Comparison of ENCODE assay signal across 12 cellular contexts in genomic region chr1:19457555-19457954, GRCh38. TPM values are rescaled to one million over a fixed set of nuclear protein-coding genes. Genes with fewer than 3 reads are reported as not detected.
DNase-seq lines count a peak whose midpoint lies in the region; ATAC-seq and TF ChIP-seq lines count a peak whose summit lies in the region.
"Had no signal": no experiment of that assay in that cellular context is flagged by ENCODE, and none has a peak within 500 bp of the region (broad histone marks: within the 10 kb centered on the region; RNA-seq: fewer than 3 reads in every experiment).

No MANE protein-coding gene starts in this region.

- H3K27me3 ChIP-seq in left lung: no peaks in the 10 kb centered on the region
- H3K27me3 ChIP-seq in stomach smooth muscle (ENCODE audit: control insufficient read depth in 1 of 2, insufficient read depth in 2 of 2, low read length in 2 of 2): no peaks in the 10 kb centered on the region

- no peak overlapping the region for H3K9ac ChIP-seq in stomach smooth muscle (ENCODE audit: low read length in 2 of 2)

- peak overlapping the region; percentile 82 for H3K27ac Mint-ChIP-seq in activated CD8-positive, alpha-beta T cell treated with anti-CD3 and anti-CD28 coated beads for 36 hours
- no peak overlapping the region for H3K27ac Mint-ChIP-seq in activated CD8-positive, alpha-beta T cell treated with anti-CD3 and anti-CD28 coated beads, Interleukin-2, amount 10 ng/mL, durations not matched to agents 7 days and 5 days
- peak overlapping the region; percentile 76 for H3K27ac Mint-ChIP-seq in activated naive CD8-positive, alpha-beta T cell treated with anti-CD3 and anti-CD28 coated beads, Interleukin-2, amount 50 U/mL, for 24 hours
- no peak overlapping the region for H3K27ac Mint-ChIP-seq in Calu3 (ENCODE audit: unreplicated experiment)

- ATAC-seq in activated CD8-positive, alpha-beta T cell treated with anti-CD3 and anti-CD28 coated beads for 36 hours: no peak
- no peak for ATAC-seq in activated CD8-positive, alpha-beta T cell treated with anti-CD3 and anti-CD28 coated beads, Interleukin-2, amount 10 ng/mL, durations not matched to agents 7 days and 5 days
- ATAC-seq in activated naive CD8-positive, alpha-beta T cell treated with anti-CD3 and anti-CD28 coated beads, Interleukin-2, amount 50 U/mL, for 24 hours: no peak
- ATAC-seq in left lung (peak; percentile 16), HG03432 (IDR thresholded peaks at IDR 0.05; ENCODE audit: unreplicated experiment) (no peak)

- no peak for DNase-seq in activated CD8-positive, alpha-beta T cell treated with anti-CD3 and anti-CD28 coated beads for 36 hours
- no peak for DNase-seq in activated CD8-positive, alpha-beta T cell treated with anti-CD3 and anti-CD28 coated beads, Interleukin-2, amount 10 ng/mL, durations not matched to agents 7 days and 5 days
- no peak for DNase-seq in activated naive CD8-positive, alpha-beta T cell treated with anti-CD3 and anti-CD28 coated beads, Interleukin-2, amount 50 U/mL, for 24 hours
- DNase-seq in left lung (no peak), Calu3 (no peak), hepatic stellate cell (ENCODE audit: low spot score) (no peak)
- DNase-seq: activated CD4-positive, CD25-positive, alpha-beta regulatory T cell treated with anti-CD3 and anti-CD28 coated beads, Interleukin-2, amount 50 U/mL, for 72 hours; NCI-H446 treated with DMSO at 0.1 percent for 48 hours; posterior cingulate gyrus had no signal

- no peak overlapping the region for H3K4me3 ChIP-seq in left lung
- H3K4me3 ChIP-seq in stomach smooth muscle (ENCODE audit: low read length in 2 of 2): no peak overlapping the region
- H3K4me3 ChIP-seq: HAP-1 had no signal

- TF ChIP-seq CTCF in activated CD8-positive, alpha-beta T cell treated with anti-CD3 and anti-CD28 coated beads for 36 hours (IDR thresholded peaks at IDR 0.05): no peak
- no peak for TF ChIP-seq CTCF in left lung (IDR thresholded peaks at IDR 0.05)
- TF ChIP-seq CTCF in Calu3 (IDR thresholded peaks at IDR 0.05; ENCODE audit: unreplicated experiment): no peak

- H3K4me3 Mint-ChIP-seq in activated CD8-positive, alpha-beta T cell treated with anti-CD3 and anti-CD28 coated beads for 36 hours: no peak overlapping the region
- H3K4me3 Mint-ChIP-seq in activated CD8-positive, alpha-beta T cell treated with anti-CD3 and anti-CD28 coated beads, Interleukin-2, amount 10 ng/mL, durations not matched to agents 7 days and 5 days: no peak overlapping the region
- H3K4me3 Mint-ChIP-seq in activated naive CD8-positive, alpha-beta T cell treated with anti-CD3 and anti-CD28 coated beads, Interleukin-2, amount 50 U/mL, for 24 hours: no peak overlapping the region
- no peak overlapping the region for H3K4me3 Mint-ChIP-seq in Calu3 (ENCODE audit: low read depth, unreplicated experiment)

- no peaks in the 10 kb centered on the region for H3K27me3 Mint-ChIP-seq in activated CD8-positive, alpha-beta T cell treated with anti-CD3 and anti-CD28 coated beads for 36 hours
- no peaks in the 10 kb centered on the region for H3K27me3 Mint-ChIP-seq in activated CD8-positive, alpha-beta T cell treated with anti-CD3 and anti-CD28 coated beads, Interleukin-2, amount 10 ng/mL, durations not matched to agents 7 days and 5 days (ENCODE audit: low read depth)
- no peaks in the 10 kb centered on the region for H3K27me3 Mint-ChIP-seq in activated naive CD8-positive, alpha-beta T cell treated with anti-CD3 and anti-CD28 coated beads, Interleukin-2, amount 50 U/mL, for 24 hours
- H3K27me3 Mint-ChIP-seq in Calu3 (ENCODE audit: unreplicated experiment): no peaks in the 10 kb centered on the region

- H3K27ac ChIP-seq in left lung (peak overlapping the region; percentile 33 to 42), stomach smooth muscle (ENCODE audit: low read length) (peak overlapping the region; percentile 18)

- H3K4me1 ChIP-seq in left lung (peaks cover 46 to 96% of the 10 kb centered on the region in 2 donors), stomach smooth muscle (ENCODE audit: control insufficient read depth, insufficient read depth, low read length) (peaks cover 57% of the 10 kb centered on the region)

- POLR2A ChIA-PET in activated CD8-positive, alpha-beta T cell treated with anti-CD3 and anti-CD28 coated beads for 36 hours (lab: Charles Lee): interaction anchor here (1.4 kb wide), 1 partner anchor 9 kb away, joined by 7 read pairs; no protein-coding TSS in a partner anchor
- POLR2A ChIA-PET in activated CD8-positive, alpha-beta T cell treated with anti-CD3 and anti-CD28 coated beads, Interleukin-2, amount 10 ng/mL, durations not matched to agents 7 days and 5 days (lab: Charles Lee): no interaction called here

- CTCF ChIA-PET in activated CD8-positive, alpha-beta T cell treated with anti-CD3 and anti-CD28 coated beads for 36 hours (lab: Charles Lee): interaction anchor here (0.9 kb wide), 1 partner anchor 9 kb away, joined by 4 read pairs; no protein-coding TSS in a partner anchor
- CTCF ChIA-PET in activated CD8-positive, alpha-beta T cell treated with anti-CD3 and anti-CD28 coated beads, Interleukin-2, amount 10 ng/mL, durations not matched to agents 7 days and 5 days (lab: Charles Lee): interaction anchor here (1.0 to 1.3 kb wide), 2 partner anchors 15 to 125 kb away, joined by 3 to 4 read pairs; no protein-coding TSS in a partner anchor
- CTCF ChIA-PET in Calu3 (lab: Charles Lee): interaction anchor here (0.6 kb wide), 1 partner anchor 109 kb away, joined by 4 read pairs; no protein-coding TSS in a partner anchor

- no peaks in the 10 kb centered on the region for H3K9me3 Mint-ChIP-seq in activated CD8-positive, alpha-beta T cell treated with anti-CD3 and anti-CD28 coated beads for 36 hours
- H3K9me3 Mint-ChIP-seq in activated CD8-positive, alpha-beta T cell treated with anti-CD3 and anti-CD28 coated beads, Interleukin-2, amount 10 ng/mL, durations not matched to agents 7 days and 5 days (ENCODE audit: insufficient read depth): no peaks in the 10 kb centered on the region
- H3K9me3 Mint-ChIP-seq in activated naive CD8-positive, alpha-beta T cell treated with anti-CD3 and anti-CD28 coated beads, Interleukin-2, amount 50 U/mL, for 24 hours: no peaks in the 10 kb centered on the region
- no peaks in the 10 kb centered on the region for H3K9me3 Mint-ChIP-seq in Calu3 (ENCODE audit: low read depth, unreplicated experiment)

- intact Hi-C loops in activated CD8-positive, alpha-beta T cell treated with anti-CD3 and anti-CD28 coated beads for 36 hours (cut with micrococcal nuclease): no loop called here
- intact Hi-C loops in left lung (cut with DNase I) (no loop called here), Calu3 (cut with micrococcal nuclease; ENCODE audit: unreplicated experiment) (no loop called here)

- peaks cover 18% of the 10 kb centered on the region for H3K36me3 Mint-ChIP-seq in activated CD8-positive, alpha-beta T cell treated with anti-CD3 and anti-CD28 coated beads for 36 hours (ENCODE audit: low read depth)
- peaks cover 32% of the 10 kb centered on the region for H3K36me3 Mint-ChIP-seq in activated CD8-positive, alpha-beta T cell treated with anti-CD3 and anti-CD28 coated beads, Interleukin-2, amount 10 ng/mL, durations not matched to agents 7 days and 5 days (ENCODE audit: low read depth)
- H3K36me3 Mint-ChIP-seq in activated naive CD8-positive, alpha-beta T cell treated with anti-CD3 and anti-CD28 coated beads, Interleukin-2, amount 50 U/mL, for 24 hours (ENCODE audit: low read depth): peaks cover 12% of the 10 kb centered on the region
- no peaks in the 10 kb centered on the region for H3K36me3 Mint-ChIP-seq in Calu3 (ENCODE audit: insufficient read depth, unreplicated experiment)

- no TSS peak for BruUV-seq in Calu3 (replicated peaks; lab: Mats Ljungman, UMichigan)

- peaks cover 82% of the 10 kb centered on the region for H3K4me1 Mint-ChIP-seq in activated CD8-positive, alpha-beta T cell treated with anti-CD3 and anti-CD28 coated beads for 36 hours (ENCODE audit: low read depth)
- peaks cover 82% of the 10 kb centered on the region for H3K4me1 Mint-ChIP-seq in activated CD8-positive, alpha-beta T cell treated with anti-CD3 and anti-CD28 coated beads, Interleukin-2, amount 10 ng/mL, durations not matched to agents 7 days and 5 days (ENCODE audit: low read depth)
- H3K4me1 Mint-ChIP-seq in activated naive CD8-positive, alpha-beta T cell treated with anti-CD3 and anti-CD28 coated beads, Interleukin-2, amount 50 U/mL, for 24 hours: peaks cover 92% of the 10 kb centered on the region
- H3K4me1 Mint-ChIP-seq in Calu3 (ENCODE audit: low read depth, unreplicated experiment): peaks cover 8% of the 10 kb centered on the region

- H3K9me3 ChIP-seq in left lung: no peaks in the 10 kb centered on the region
- no peaks in the 10 kb centered on the region for H3K9me3 ChIP-seq in stomach smooth muscle (ENCODE audit: control insufficient read depth in 2 of 2, low read length in 2 of 2)
- H3K9me3 ChIP-seq: HAP-1 had no signal

- H3K36me3 ChIP-seq in left lung (no peaks in the 10 kb centered on the region), stomach smooth muscle (ENCODE audit: control insufficient read depth in 2 of 2, insufficient read depth in 2 of 2, low read length in 2 of 2) (peaks cover 0 to 4% of the 10 kb centered on the region in 2 donors)

RNA-seq across cellular contexts. Expression of gene CAPZB, which starts 27.8 kb away (rescaled TPM):
- total RNA-seq in activated CD8-positive, alpha-beta T cell treated with anti-CD3 and anti-CD28 coated beads for 36 hours: 100 to 1,000 TPM; 335 to 340 TPM
- total RNA-seq in activated CD8-positive, alpha-beta T cell treated with anti-CD3 and anti-CD28 coated beads, Interleukin-2, amount 10 ng/mL, durations not matched to agents 7 days and 5 days: 100 to 1,000 TPM; 492 to 518 TPM
- total RNA-seq in left lung (100 to 1,000 TPM; 293 to 327 TPM), Calu3 (2022) (198 and 207 TPM in 2 replicates)

Comparison
In these comparisons a context has a peak if more than half of its experiments do, and no peak if none do; other contexts are left out.
1. H3K27ac Mint-ChIP-seq: peak in activated CD8-positive, alpha-beta T cell treated with anti-CD3 and anti-CD28 coated beads for 36 hours (single experiment) and activated naive CD8-positive, alpha-beta T cell treated with anti-CD3 and anti-CD28 coated beads, Interleukin-2, amount 50 U/mL, for 24 hours (single experiment); none in activated CD8-positive, alpha-beta T cell treated with anti-CD3 and anti-CD28 coated beads, Interleukin-2, amount 10 ng/mL, durations not matched to agents 7 days and 5 days (single experiment) and Calu3 (single experiment).